ENCODE assay signal across 1 cellular context in the genomic region with DNA sequence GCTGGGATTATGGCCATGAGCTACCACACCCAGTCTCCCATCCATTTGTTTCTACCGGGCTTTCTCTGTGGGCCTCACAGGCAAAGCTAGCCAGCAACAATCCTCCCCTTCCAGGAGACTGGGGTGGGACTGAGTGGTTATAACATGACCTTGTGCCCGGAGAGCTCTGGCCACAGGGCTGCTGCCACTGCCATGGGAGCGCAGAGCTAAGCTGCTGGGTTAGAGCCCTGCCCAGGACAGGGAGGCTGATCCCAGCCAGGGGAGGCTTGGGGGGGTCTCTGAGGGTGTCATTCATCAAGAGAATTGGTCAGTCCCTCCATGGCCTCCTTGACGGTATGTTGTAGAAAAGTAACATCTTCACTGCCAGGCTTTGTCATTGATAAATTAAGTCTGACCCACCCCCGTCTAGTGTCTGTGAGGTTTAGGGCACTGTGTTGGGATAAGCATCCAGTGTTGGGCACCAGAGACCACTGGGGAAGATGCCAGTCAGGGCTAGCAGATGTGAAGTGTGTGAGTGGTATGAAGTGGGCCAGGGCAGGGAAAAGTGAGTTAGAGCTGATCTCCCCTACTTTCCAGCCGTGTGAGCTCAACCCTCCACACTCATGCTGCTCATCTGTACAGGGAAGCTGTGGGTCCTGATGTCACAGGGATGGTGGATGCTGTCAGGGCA.
TF ChIP-seq lines count a peak whose summit lies in the region.

No MANE protein-coding gene starts in this region.

TF ChIP-seq in IMR-90, 13 proteins besides CTCF, POLR2A, EP300 and RAD21:
- TF ChIP-seq NFE2L2 (IDR thresholded peaks at IDR 0.05; ENCODE audit: low read depth, low read length), result no peak
